Comparison of ENCODE assay signal across 2 cellular contexts in genomic region chr20:38308447-38308846, GRCh38.
TF ChIP-seq lines count a peak whose summit lies in the region.

No MANE protein-coding gene starts in this region.

TF ChIP-seq in HepG2, 621 proteins besides CTCF, POLR2A, EP300 and RAD21 (continues in another document):
- no peak for TF ChIP-seq TERF1 (CRISPR knock-in tag; IDR thresholded peaks at IDR 0.05)
- TF ChIP-seq ZNF788 (CRISPR knock-in tag; IDR thresholded peaks at IDR 0.05; ENCODE audit: borderline replicate concordance): no peak
- no peak for TF ChIP-seq SETDB1 (CRISPR knock-in tag; IDR thresholded peaks at IDR 0.05; ENCODE audit: borderline replicate concordance)
- TF ChIP-seq ZNF530 (CRISPR knock-in tag; IDR thresholded peaks at IDR 0.05; ENCODE audit: low read depth): no peak
- no peak for TF ChIP-seq FLYWCH1 (CRISPR knock-in tag; IDR thresholded peaks at IDR 0.05)
- no peak for TF ChIP-seq WIZ (CRISPR knock-in tag; IDR thresholded peaks at IDR 0.05)
- TF ChIP-seq ZNF629 (CRISPR knock-in tag; conservative IDR thresholded peaks at IDR 0.05): peak; percentile 85
- TF ChIP-seq ZNF746 (CRISPR knock-in tag; IDR thresholded peaks at IDR 0.05): no peak
- TF ChIP-seq ZFP62 (CRISPR knock-in tag; IDR thresholded peaks at IDR 0.05): no peak
- no peak for TF ChIP-seq CEBPG (CRISPR knock-in tag; IDR thresholded peaks at IDR 0.05)
- TF ChIP-seq ZSCAN20 (CRISPR knock-in tag; IDR thresholded peaks at IDR 0.05; ENCODE audit: borderline replicate concordance): no peak
- TF ChIP-seq ZBTB39 (CRISPR knock-in tag; IDR thresholded peaks at IDR 0.05): no peak
- TF ChIP-seq MNT (IDR thresholded peaks at IDR 0.05): no peak
- no peak for TF ChIP-seq THAP11 (CRISPR knock-in tag; IDR thresholded peaks at IDR 0.05)
- no peak for TF ChIP-seq ETS1 (CRISPR knock-in tag; IDR thresholded peaks at IDR 0.05)
- TF ChIP-seq ZNF512B (CRISPR knock-in tag; IDR thresholded peaks at IDR 0.05; ENCODE audit: borderline replicate concordance): no peak
- peak; percentile 40; the same call in 1 of the 2 replicates for TF ChIP-seq CHD4 (IDR thresholded peaks at IDR 0.05; ENCODE audit: borderline replicate concordance, low read length)
- no peak for TF ChIP-seq HDAC2 (CRISPR knock-in tag; IDR thresholded peaks at IDR 0.05)
- no peak for TF ChIP-seq ZNF33B (CRISPR knock-in tag; IDR thresholded peaks at IDR 0.05)
- TF ChIP-seq ISX (CRISPR knock-in tag; conservative IDR thresholded peaks at IDR 0.05): 0 out of 2 replicates have a peak, but pooled peaks have one; percentile 42
- TF ChIP-seq SRSF1 (optimal IDR thresholded peaks at IDR 0.05; ENCODE audit: low read depth, low read length): no peak
- no peak for TF ChIP-seq RXRB (CRISPR knock-in tag; IDR thresholded peaks at IDR 0.05; ENCODE audit: borderline replicate concordance)
- no peak for TF ChIP-seq ZNF747 (CRISPR knock-in tag; IDR thresholded peaks at IDR 0.05; ENCODE audit: borderline replicate concordance)
- no peak for TF ChIP-seq PRMT3 (CRISPR knock-in tag; IDR thresholded peaks at IDR 0.05; ENCODE audit: borderline replicate concordance, low read depth)
- TF ChIP-seq ZNF17 (CRISPR knock-in tag; IDR thresholded peaks at IDR 0.05): no peak
- TF ChIP-seq ZNF75D (CRISPR knock-in tag; IDR thresholded peaks at IDR 0.05; ENCODE audit: borderline replicate concordance): peak; percentile 26; the same call in 1 of the 2 replicates

TF ChIP-seq in K562, 482 proteins besides CTCF, POLR2A, EP300 and RAD21:
- TF ChIP-seq ZNF197 (CRISPR knock-in tag; IDR thresholded peaks at IDR 0.05; ENCODE audit: low read depth) (no peak), ZNF407 (IDR thresholded peaks at IDR 0.05; ENCODE audit: low read depth) (no peak), PREB (CRISPR knock-in tag; IDR thresholded peaks at IDR 0.05) (no peak), ZNF174 (CRISPR knock-in tag; IDR thresholded peaks at IDR 0.05) (no peak), ZBTB12 (CRISPR knock-in tag; IDR thresholded peaks at IDR 0.05) (no peak), SAFB2 (IDR thresholded peaks at IDR 0.05; ENCODE audit: borderline replicate concordance, low read depth, low read length, severe bottlenecking) (no peak), JUN (IDR thresholded peaks at IDR 0.05; ENCODE audit: borderline replicate concordance, low read depth, low read length) (no peak), JUN (CRISPR knock-in tag; IDR thresholded peaks at IDR 0.05; ENCODE audit: borderline replicate concordance) (no peak), RBM25 (IDR thresholded peaks at IDR 0.05; ENCODE audit: low read depth, low read length, severe bottlenecking) (peak; percentile 61), SMAD3 (CRISPR knock-in tag; conservative IDR thresholded peaks at IDR 0.05) (no peak), ADNP (tag; IDR thresholded peaks at IDR 0.05) (0 out of 2 replicates have a peak, but pooled peaks have one; percentile 32), SMC3 (conservative IDR thresholded peaks at IDR 0.05; ENCODE audit: insufficient read depth, low read depth, low read length) (no peak)
